1 cellular context compared by ENCODE assay signal in genomic region chr9:91303741-91304140, GRCh38.
TF ChIP-seq lines count a peak whose summit lies in the region.

No MANE protein-coding gene starts in this region.

TF ChIP-seq in GM12878, 131 proteins besides CTCF, POLR2A, EP300 and RAD21 (continued from another document):
- no peak for TF ChIP-seq RELB (IDR thresholded peaks at IDR 0.05; ENCODE audit: low read depth)
- no peak for TF ChIP-seq GABPA (IDR thresholded peaks at IDR 0.05; ENCODE audit: low read depth)
- peak; percentile 14 for TF ChIP-seq MEF2B (IDR thresholded peaks at IDR 0.05; ENCODE audit: partially characterized antibody, poor library complexity, severe bottlenecking)
